29 cellular contexts compared by ENCODE assay signal in the genomic region with DNA sequence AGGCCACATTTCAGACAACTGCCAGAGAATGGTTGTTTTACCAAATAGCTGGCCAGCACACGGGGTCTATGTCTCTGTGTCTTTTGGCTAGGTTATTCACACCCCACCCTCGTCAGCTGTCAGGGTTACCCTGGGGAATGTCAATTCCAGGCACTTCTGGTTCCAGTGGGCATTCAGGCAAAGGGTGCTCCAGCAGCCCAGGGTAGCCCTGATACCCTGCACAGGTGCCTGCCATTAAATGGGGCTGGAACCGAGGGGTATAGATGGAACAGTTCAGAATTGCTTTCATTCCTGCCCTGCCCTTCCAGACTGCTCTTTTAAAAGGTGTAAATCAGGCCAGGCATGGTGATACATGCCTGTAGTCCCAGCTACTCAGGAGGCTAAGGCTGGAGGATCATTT.
"Had no signal": no experiment of that assay in that cellular context is flagged by ENCODE, and none has a peak within 500 bp of the region (broad histone marks: within the 10 kb centered on the region; RNA-seq: fewer than 3 reads in every experiment).

No MANE protein-coding gene starts in this region.

- H3K4me3 Mint-ChIP-seq: immature natural killer cell; mesothelial cell of epicardium; naive B cell; natural killer cell; nephron progenitor cell; stimulated activated naive B cell treated with anti-CD40 and anti-IgM and Interleukin-4, amounts not matched to agents 10 μg/mL and 1 μg/mL and 100 μg/mL, for 72 hours had no signal

- H3K9me3 Mint-ChIP-seq: immature natural killer cell; mesothelial cell of epicardium; naive B cell; natural killer cell; nephron progenitor cell; stimulated activated naive B cell treated with anti-CD40 and anti-IgM and Interleukin-4, amounts not matched to agents 10 μg/mL and 1 μg/mL and 100 μg/mL, for 72 hours had no signal

- H3K27ac ChIP-seq: parathyroid adenoma, right atrium auricular region, testis, transverse colon, vagina had no signal

- H3K79me2 ChIP-seq: parathyroid adenoma had no signal

- H3K9ac ChIP-seq: parathyroid adenoma had no signal

- ATAC-seq: left colon; left lung; natural killer cell; sciatic nerve; stimulated activated naive B cell treated with anti-CD40 and anti-IgM and Interleukin-4, amounts not matched to agents 10 μg/mL and 1 μg/mL and 100 μg/mL, for 72 hours; stimulated activated naive CD8-positive, alpha-beta T cell treated with anti-CD3 and anti-CD28 coated beads, Interleukin-15, Interleukin-2, amounts not matched to agents 100 U/mL and 50 U/mL, for 24 hours had no signal

- H3K9me3 ChIP-seq: left lung, lower lobe of right lung, right atrium auricular region, stomach, testis, thyroid gland, transverse colon, upper lobe of left lung, vagina had no signal

- H3K4me3 ChIP-seq: left lung, lower lobe of right lung, right atrium auricular region, skin epidermis, stomach, testis, thyroid gland, transverse colon, upper lobe of left lung, vagina had no signal

- H3K27me3 ChIP-seq: left lung, right atrium auricular region, testis, thyroid gland, upper lobe of left lung, vagina had no signal

- H3K36me3 Mint-ChIP-seq: immature natural killer cell, mesothelial cell of epicardium, naive B cell, natural killer cell had no signal

- H2AFZ ChIP-seq: parathyroid adenoma had no signal

- H3K27ac Mint-ChIP-seq: immature natural killer cell; mesothelial cell of epicardium; naive B cell; natural killer cell; nephron progenitor cell; stimulated activated naive B cell treated with anti-CD40 and anti-IgM and Interleukin-4, amounts not matched to agents 10 μg/mL and 1 μg/mL and 100 μg/mL, for 72 hours had no signal

- H3K4me1 Mint-ChIP-seq: immature natural killer cell, mesothelial cell of epicardium, natural killer cell, nephron progenitor cell had no signal

- H3K36me3 ChIP-seq: left lung, lower lobe of right lung, right atrium auricular region, stomach, thyroid gland, transverse colon, upper lobe of left lung, vagina had no signal

- DNase-seq: hypothalamus; immature natural killer cell; kidney; left colon; left lung; lower lobe of right lung; mammary epithelial cell; mesendoderm; naive B cell; natural killer cell; nephron progenitor cell; occipital lobe; stimulated activated CD4-positive, alpha-beta T cell treated with anti-CD3 and anti-CD28 coated beads, Interleukin-12 subunit alpha, Interleukin-12 subunit beta, amount 100 ng/mL, for 4 hours; stimulated activated CD4-positive, alpha-beta T cell treated with anti-CD3 and anti-CD28 coated beads, Interleukin-15, amount 100 ng/mL, for 24 hours; stimulated activated CD4-positive, alpha-beta T cell treated with anti-CD3 and anti-CD28 coated beads, Interleukin-2, amount 100 ng/mL, for 24 hours; stimulated activated CD4-positive, alpha-beta T cell treated with anti-CD3 and anti-CD28 coated beads, Interleukin-4, amount 100 ng/mL, for 1 hour; stimulated activated naive B cell treated with anti-CD40 and anti-IgM and Interleukin-4, amounts not matched to agents 10 μg/mL and 1 μg/mL and 100 μg/mL, for 72 hours; stimulated activated naive CD8-positive, alpha-beta T cell treated with anti-CD3 and anti-CD28 coated beads, Interleukin-15, Interleukin-2, amounts not matched to agents 100 U/mL and 50 U/mL, for 24 hours; stomach; testis; thyroid gland; transverse colon; upper lobe of left lung had no signal

- H3K4me1 ChIP-seq: testis, transverse colon had no signal
